22 cellular contexts compared by ENCODE assay signal in genomic region chr1:203239906-203240305, GRCh38. TPM values are rescaled to one million over a fixed set of nuclear protein-coding genes. Genes with fewer than 3 reads are reported as not detected.
DNase-seq lines count a peak whose midpoint lies in the region; ATAC-seq and TF ChIP-seq lines count a peak whose summit lies in the region.
"Had no signal": no experiment of that assay in that cellular context is flagged by ENCODE, and none has a peak within 500 bp of the region (broad histone marks: within the 10 kb centered on the region; RNA-seq: fewer than 3 reads in every experiment).

No MANE protein-coding gene starts in this region.

- H3K18ac ChIP-seq in neuronal stem cell (ENCODE audit: low read length), result no peak overlapping the region

- H4K8ac ChIP-seq in neuronal stem cell (ENCODE audit: low read depth, low read length), result no peak overlapping the region

- H3K27ac ChIP-seq in neuronal stem cell (replicated peaks; ENCODE audit: low read length) (no peak overlapping the region), upper lobe of right lung (no peak overlapping the region), body of pancreas (no peak overlapping the region)
- H3K27ac ChIP-seq: C4-2B, Peyer's patch, SJCRH30 had no signal

- no peaks in the 10 kb centered on the region for H3K36me3 ChIP-seq in neuronal stem cell (replicated peaks in 1 of 2; ENCODE audit: control insufficient read depth in 2 of 2, insufficient read depth in 2 of 2, low read length in 2 of 2)
- H3K36me3 ChIP-seq in upper lobe of right lung, result no peaks in the 10 kb centered on the region
- H3K36me3 ChIP-seq in body of pancreas (replicated peaks in 1 of 2; ENCODE audit: insufficient read depth in 1 of 2, low read depth in 2 of 2), result no peaks in the 10 kb centered on the region
- H3K36me3 ChIP-seq: Peyer's patch, SJCRH30 had no signal

- no peak overlapping the region for H2BK12ac ChIP-seq in neuronal stem cell (ENCODE audit: low read length)

- no peak overlapping the region for H3K23ac ChIP-seq in neuronal stem cell (ENCODE audit: low read depth, low read length, poor library complexity)

- H3K27ac Mint-ChIP-seq in chondrocyte (ENCODE audit: unreplicated experiment), result no peak overlapping the region
- H3K27ac Mint-ChIP-seq: H9 had no signal

- POLR2A ChIA-PET in GM10248 (lab: Yijun Ruan, JAX), result no interaction called here

- no peak overlapping the region for H3K4me3 Mint-ChIP-seq in chondrocyte (ENCODE audit: unreplicated experiment)
- H3K4me3 Mint-ChIP-seq: H9 had no signal

- H3K9me3 ChIP-seq in neuronal stem cell (replicated peaks in 1 of 2; ENCODE audit: control insufficient read depth in 2 of 2, insufficient read depth in 1 of 2, low read depth in 1 of 2, low read length in 2 of 2) (peaks cover 3% of the 10 kb centered on the region in 2 donors), upper lobe of right lung (peaks cover 6% of the 10 kb centered on the region), body of pancreas (no peaks in the 10 kb centered on the region)

- no peak overlapping the region for H2AK5ac ChIP-seq in neuronal stem cell (ENCODE audit: low read depth, low read length)

- intact Hi-C loops in upper lobe of right lung (cut with DNase I) (no loop called here), body of pancreas (cut with DNase I) (loop anchor here (10.0 kb wide), 1 partner anchor 465 kb away; no protein-coding TSS in a partner anchor)

- H3K4me3 ChIP-seq in neuronal stem cell (ENCODE audit: low read length in 2 of 2), result no peak overlapping the region
- H3K4me3 ChIP-seq in upper lobe of right lung, result no peak overlapping the region
- no peak overlapping the region for H3K4me3 ChIP-seq in body of pancreas
- H3K4me3 ChIP-seq: Peyer's patch, SJCRH30 had no signal

- TF ChIP-seq CTCF in GM10248 (IDR thresholded peaks at IDR 0.05; ENCODE audit: control extremely low read depth, extremely low read depth, low read depth, missing control alignments) (no peak), chondrocyte (IDR thresholded peaks at IDR 0.05) (no peak), upper lobe of right lung (IDR thresholded peaks at IDR 0.05) (no peak), body of pancreas (IDR thresholded peaks at IDR 0.05) (no peak)

- no peak for TF ChIP-seq POLR2A in body of pancreas (IDR thresholded peaks at IDR 0.05)

- CTCF ChIA-PET in GM10248 (lab: Yijun Ruan, JAX), result interaction anchor here (1.1 to 2.3 kb wide), 3 partner anchors 23 to 200 kb away, joined by 3 to 6 read pairs (median 4); no protein-coding TSS in a partner anchor

- H3K4ac ChIP-seq in neuronal stem cell (ENCODE audit: low read length), result no peak overlapping the region

- ATAC-seq in upper lobe of right lung (peak; percentile 91), body of pancreas (no peak), GM19467 (IDR thresholded peaks at IDR 0.05; ENCODE audit: unreplicated experiment) (no peak)

- no peaks in the 10 kb centered on the region for H3K4me1 ChIP-seq in neuronal stem cell (ENCODE audit: control insufficient read depth in 2 of 2, insufficient read depth in 1 of 2, low read depth in 1 of 2, low read length in 2 of 2)
- H3K4me1 ChIP-seq in upper lobe of right lung, result no peaks in the 10 kb centered on the region
- H3K4me1 ChIP-seq in body of pancreas, result no peaks in the 10 kb centered on the region
- H3K4me1 ChIP-seq: Peyer's patch, SJCRH30 had no signal

- peak overlapping the region; percentile 15 for H2BK15ac ChIP-seq in neuronal stem cell (ENCODE audit: low read length)

- H2BK5ac ChIP-seq in neuronal stem cell (ENCODE audit: low read length), result no peak overlapping the region

- peaks cover 0 to 4% (median 0%) of the 10 kb centered on the region in 3 experiments for H3K27me3 ChIP-seq in neuronal stem cell (ENCODE audit: control insufficient read depth in 3 of 3, insufficient read depth in 3 of 3, low read depth in 1 of 3, low read length in 3 of 3)
- H3K27me3 ChIP-seq in upper lobe of right lung, result no peaks in the 10 kb centered on the region
- no peaks in the 10 kb centered on the region for H3K27me3 ChIP-seq in body of pancreas
- H3K27me3 ChIP-seq: Peyer's patch, SJCRH30 had no signal

- peaks cover 5% of the 10 kb centered on the region for H3K36me3 Mint-ChIP-seq in chondrocyte (ENCODE audit: low read depth)

- H2AFZ ChIP-seq in neuronal stem cell (ENCODE audit: low read length), result no peak overlapping the region

- peaks cover 42% of the 10 kb centered on the region for H3K27me3 Mint-ChIP-seq in chondrocyte (ENCODE audit: low read depth)

- no peaks in the 10 kb centered on the region for H3K4me1 Mint-ChIP-seq in chondrocyte (ENCODE audit: low read depth)
- H3K4me1 Mint-ChIP-seq: H9 had no signal

- no CpG with 5 or more reads among the region's 3 CpGs for WGBS in neuronal stem cell (ENCODE audit: extremely low coverage in 2 of 2, insufficient read length in 2 of 2, insufficient replicate concordance in 1 of 2), 2 donors
- WGBS in body of pancreas, 2 donors, result 67 to 80% methylated on average over 3 of the region's 3 CpGs

- peaks cover 8% of the 10 kb centered on the region for H3K9me3 Mint-ChIP-seq in chondrocyte (ENCODE audit: low read depth)

- no peak overlapping the region for H3K14ac ChIP-seq in neuronal stem cell (ENCODE audit: low read length)

- DNase-seq in GM10248 (ENCODE audit: extremely low spot score) (peak; percentile 12), chondrocyte (ENCODE audit: low spot score) (peak; percentile 35), neuronal stem cell (ENCODE audit: low spot score) (no peak), upper lobe of right lung (peak; percentile 69), body of pancreas (no peak), NCI-H2196 (lab: John Stamatoyannopoulos, UW; ENCODE audit: unreplicated experiment) (no peak), NCI-H146 (lab: John Stamatoyannopoulos, UW) (no peak)
- DNase-seq: DMS53; EL; H9; KG1; NCI-H1092; NCI-H1436 treated with DMSO at 0.1 percent for 48 hours; NCI-H2029; NCI-H510A treated with DMSO at 0.1 percent for 48 hours; NCI-H748 treated with DMSO at 0.1 percent for 48 hours; NK-92 treated with Interleukin-12 subunit alpha and Interleukin-12 subunit beta, amount 100 ng/mL, for 24 hours; Peyer's patch; SJCRH30 had no signal

- H2BK120ac ChIP-seq in neuronal stem cell (ENCODE audit: low read depth, low read length), result no peak overlapping the region

- no peaks in the 10 kb centered on the region for H3K79me1 ChIP-seq in neuronal stem cell (ENCODE audit: low read depth, low read length)

- no peak overlapping the region for H3K9ac ChIP-seq in neuronal stem cell (ENCODE audit: low read depth, low read length, poor library complexity)

- no peak overlapping the region for H4K91ac ChIP-seq in neuronal stem cell (ENCODE audit: low read depth, low read length, poor library complexity)

- no peak overlapping the region for H3K4me2 ChIP-seq in neuronal stem cell (ENCODE audit: insufficient read depth, low read length, poor library complexity, severe bottlenecking)

RNA-seq across cellular contexts. Expression of gene CHIT1, which starts 10.4 kb away (rescaled TPM):
- not detected in 3 replicates for total RNA-seq in chondrocyte
- 0.04 TPM for polyA plus RNA-seq in neuronal stem cell (2013, experiment 1 of 2)
- not detected for polyA plus RNA-seq in neuronal stem cell (2013, experiment 2 of 2)
- 751 TPM for total RNA-seq in upper lobe of right lung
- under 1 TPM in 1 of 2 donors, not detected in 1; 0.26 TPM for total RNA-seq in body of pancreas
- total RNA-seq: H9, HT1080 had no signal

RNA-seq across cellular contexts. Expression of gene CHI3L1, which starts 53.4 kb away (rescaled TPM):
- not detected in 3 replicates for total RNA-seq in chondrocyte
- 0.24 TPM for polyA plus RNA-seq in neuronal stem cell (2013, experiment 1 of 2)
- 0.21 TPM for polyA plus RNA-seq in neuronal stem cell (2013, experiment 2 of 2)
- 85.1 TPM for total RNA-seq in upper lobe of right lung
- 1 to 10 TPM; 5.4 to 8.2 TPM for total RNA-seq in body of pancreas
- total RNA-seq: H9, SJCRH30 had no signal

Comparison
In these comparisons a context has a peak if more than half of its experiments do, and no peak if none do; other contexts are left out.
1. DNase-seq: peak in GM10248 (single experiment), chondrocyte (single experiment) and upper lobe of right lung (single experiment); none in neuronal stem cell (single experiment), body of pancreas (0 of 4), NCI-H2196 (single experiment) and NCI-H146 (single experiment).
2. RNA of gene CHIT1, which starts 10.4 kb away (total RNA-seq): 751 TPM in upper lobe of right lung (single experiment); 0.26 TPM in body of pancreas and not detected in chondrocyte; every median in the first group is over 100 times any median in the second.